ENCODE assay signal across 1 cellular context in genomic region chr17:63561819-63562218, GRCh38.
TF ChIP-seq lines count a peak whose summit lies in the region.

No MANE protein-coding gene starts in this region.

TF ChIP-seq in HepG2, 621 proteins besides CTCF, POLR2A, EP300 and RAD21:
- TF ChIP-seq ZNF557 (CRISPR knock-in tag; IDR thresholded peaks at IDR 0.05) (no peak), ZBTB40 (IDR thresholded peaks at IDR 0.05) (peak; percentile 28; the same call in 1 of the 2 replicates), ZBTB40 (CRISPR knock-in tag; IDR thresholded peaks at IDR 0.05) (no peak), HOXA3 (CRISPR knock-in tag; IDR thresholded peaks at IDR 0.05) (no peak), SALL1 (CRISPR knock-in tag; IDR thresholded peaks at IDR 0.05) (no peak), ZNF446 (CRISPR knock-in tag; IDR thresholded peaks at IDR 0.05) (no peak), ZNF704 (CRISPR knock-in tag; IDR thresholded peaks at IDR 0.05; ENCODE audit: borderline replicate concordance) (no peak)
